In genomic region chr11:20337526-20338154, GRCh38 we compare ENCODE assay signal across 8 cellular contexts. TPM values are rescaled to one million over a fixed set of nuclear protein-coding genes. Genes with fewer than 3 reads are reported as not detected.
DNase-seq lines count a peak whose midpoint lies in the region; ATAC-seq and TF ChIP-seq lines count a peak whose summit lies in the region.

No MANE protein-coding gene starts in this region.

- H3K36me3 Mint-ChIP-seq in CD14-positive monocyte = no peaks in the 10 kb centered on the region

- peaks cover 12 to 27% (median 18%) of the 10 kb centered on the region in 3 donors for H3K27me3 Mint-ChIP-seq in CD14-positive monocyte (ENCODE audit: low read depth in 3 of 3)

- H2AFZ ChIP-seq in fibroblast of lung (ENCODE audit: low read length) = no peak overlapping the region

- peaks cover 16% of the 10 kb centered on the region for H3K27me3 ChIP-seq in fibroblast of lung (ENCODE audit: control insufficient read depth, insufficient read depth, low read length)
- H3K27me3 ChIP-seq in upper lobe of right lung = peaks cover 38% of the 10 kb centered on the region

- no peak overlapping the region for H3K4me2 ChIP-seq in fibroblast of lung (ENCODE audit: extremely low read depth, insufficient read depth, low read length)

- no peak overlapping the region for H3K27ac Mint-ChIP-seq in CD14-positive monocyte

- DNase-seq in CD14-positive monocyte (ENCODE audit: low spot score) (no peak), GM20000 (ENCODE audit: low spot score) (peak; percentile 28), NCI-H774 (lab: John Stamatoyannopoulos, UW) (peak; percentile 41), fibroblast of lung (ENCODE audit: low read depth in 2 of 2) (peak; percentile 22 to 38), upper lobe of right lung (no peak)

- TF ChIP-seq CTCF in CD14-positive monocyte (IDR thresholded peaks at IDR 0.05) (peak; percentile 19), GM20000 (IDR thresholded peaks at IDR 0.05; ENCODE audit: extremely low read depth, missing control alignments) (no peak), fibroblast of lung (conservative IDR thresholded peaks at IDR 0.05 in 1 of 2, IDR thresholded peaks at IDR 0.05 in 1 of 2; ENCODE audit: low read depth in 1 of 2, low read length in 2 of 2) (peak; percentile 43 to 55), upper lobe of right lung (IDR thresholded peaks at IDR 0.05) (peak; percentile 24)

- H3K4me1 ChIP-seq in fibroblast of lung (ENCODE audit: control insufficient read depth, extremely low read depth, insufficient read depth, low read length) = no peaks in the 10 kb centered on the region
- H3K4me1 ChIP-seq in upper lobe of right lung = no peaks in the 10 kb centered on the region

- H3K4me3 Mint-ChIP-seq in CD14-positive monocyte = no peak overlapping the region

- H3K4me3 ChIP-seq in fibroblast of lung (replicated peaks in 1 of 4; ENCODE audit: control extremely low read depth in 1 of 4, insufficient read depth in 1 of 4, low read depth in 3 of 4, low read length in 4 of 4) (no peak overlapping the region), upper lobe of right lung (no peak overlapping the region)

- H3K9me3 Mint-ChIP-seq in CD14-positive monocyte = peaks cover 0 to 3% (median 0%) of the 10 kb centered on the region in 7 donors

- H3K36me3 ChIP-seq in fibroblast of lung (ENCODE audit: control insufficient read depth, insufficient read depth, low read length) (no peaks in the 10 kb centered on the region), upper lobe of right lung (no peaks in the 10 kb centered on the region)

- no peak overlapping the region for H3K27ac ChIP-seq in fibroblast of lung (ENCODE audit: insufficient read depth, low read length)
- H3K27ac ChIP-seq in upper lobe of right lung = no peak overlapping the region

- no peak for ATAC-seq in upper lobe of right lung
- ATAC-seq in GM21529 (IDR thresholded peaks at IDR 0.05; ENCODE audit: unreplicated experiment) = no peak
- no peak for ATAC-seq in HG03139 (IDR thresholded peaks at IDR 0.05; ENCODE audit: unreplicated experiment)
- ATAC-seq in GM21576 (IDR thresholded peaks at IDR 0.05; ENCODE audit: unreplicated experiment) = no peak

- intact Hi-C loops in CD14-positive monocyte (cut with micrococcal nuclease) (no loop called here), upper lobe of right lung (cut with DNase I) (no loop called here)

- no peaks in the 10 kb centered on the region for H3K9me3 ChIP-seq in fibroblast of lung (ENCODE audit: control insufficient read depth, insufficient read depth, low read depth, low read length)
- no peaks in the 10 kb centered on the region for H3K9me3 ChIP-seq in upper lobe of right lung

- no peak overlapping the region for H3K9ac ChIP-seq in fibroblast of lung (ENCODE audit: insufficient read depth, low read length)

- no peaks in the 10 kb centered on the region for H3K4me1 Mint-ChIP-seq in CD14-positive monocyte

- H4K20me1 ChIP-seq in fibroblast of lung (ENCODE audit: control insufficient read depth, extremely low read depth, insufficient read depth, low read length) = no peaks in the 10 kb centered on the region

- no peaks in the 10 kb centered on the region for H3K79me2 ChIP-seq in fibroblast of lung (ENCODE audit: control insufficient read depth, insufficient read depth, low read length)

RNA-seq across cellular contexts. Expression of gene HTATIP2, which starts 25.9 kb away (rescaled TPM):
- polyA plus RNA-seq in CD14-positive monocyte = 100 to 1,000 TPM; 102 to 108 TPM
- 69.1 and 77.6 TPM in 2 replicates for total RNA-seq in fibroblast of lung
- polyA plus RNA-seq in fibroblast of lung = 43.5 and 59.1 TPM in 2 replicates
- 42.8 and 56.1 TPM in 2 replicates for polyA plus RNA-seq in fibroblast of lung (2012)
- 6.3 and 8.0 TPM in 2 replicates for polyA minus RNA-seq in fibroblast of lung (ENCODE audit: low replicate concordance)
- 59.9 TPM for total RNA-seq in upper lobe of right lung

RNA-seq across cellular contexts. Expression of gene PRMT3, which starts 49.9 kb away (rescaled TPM):
- polyA plus RNA-seq in CD14-positive monocyte (1 to 10 TPM; 6.1 to 8.4 TPM), fibroblast of lung (14.2 and 15.7 TPM in 2 replicates)
- total RNA-seq in fibroblast of lung (12.8 and 13.0 TPM in 2 replicates), upper lobe of right lung (10.2 TPM)
- polyA plus RNA-seq in fibroblast of lung (2012) = 8.4 and 11.4 TPM in 2 replicates
- polyA minus RNA-seq in fibroblast of lung (ENCODE audit: low replicate concordance) = 0.12 and 0.41 TPM in 2 replicates

Comparison
In these comparisons a context has a peak if more than half of its experiments do, and no peak if none do; other contexts are left out.
1. DNase-seq: peak in GM20000 (single experiment), NCI-H774 (single experiment) and fibroblast of lung (2 of 2); none in CD14-positive monocyte (single experiment) and upper lobe of right lung (single experiment).